Comparison of ENCODE assay signal across 1 cellular context in the genomic region with DNA sequence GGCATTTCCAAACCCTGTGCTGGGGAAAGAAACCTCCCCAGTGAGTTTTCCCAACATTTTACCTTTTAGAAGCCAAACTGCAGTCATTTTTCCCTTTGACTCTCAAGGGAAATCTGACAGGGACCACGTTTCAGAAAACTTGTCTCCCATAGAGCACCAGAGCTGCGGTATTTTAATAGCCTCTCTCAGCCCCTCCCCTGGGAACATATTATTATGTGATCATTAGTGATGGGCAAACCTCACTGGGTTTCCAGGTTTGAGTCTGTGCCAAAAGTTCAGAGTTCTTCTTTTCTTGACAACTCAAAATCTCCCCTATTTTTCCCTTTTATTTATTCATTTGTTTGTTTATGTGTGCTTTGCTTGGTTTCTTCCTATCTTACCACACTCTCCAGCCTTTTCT.
TF ChIP-seq lines count a peak whose summit lies in the region.

No MANE protein-coding gene starts in this region.

TF ChIP-seq in GM12878, 131 proteins besides CTCF, POLR2A, EP300 and RAD21 (continued from another document):
- TF ChIP-seq E4F1 (IDR thresholded peaks at IDR 0.05; ENCODE audit: borderline replicate concordance, partially characterized antibody), result no peak
- TF ChIP-seq STAT3 (IDR thresholded peaks at IDR 0.05; ENCODE audit: low read depth, low read length), result no peak
